In genomic region chr2:229719926-229720652, GRCh38 we compare ENCODE assay signal across 14 cellular contexts. TPM values are rescaled to one million over a fixed set of nuclear protein-coding genes. Genes with fewer than 3 reads are reported as not detected.
DNase-seq lines count a peak whose midpoint lies in the region; ATAC-seq, FAIRE-seq and TF ChIP-seq lines count a peak whose summit lies in the region.
"Had no signal": no experiment of that assay in that cellular context is flagged by ENCODE, and none has a peak within 500 bp of the region (broad histone marks: within the 10 kb centered on the region; RNA-seq: fewer than 3 reads in every experiment).

No MANE protein-coding gene starts in this region.

- peaks cover 0 to 6% of the 10 kb centered on the region in 2 experiments; a peak in 2 of 4 replicates for H3K4me1 ChIP-seq in HCT116 (ENCODE audit: control insufficient read depth in 1 of 2, insufficient read depth in 2 of 2, low read length in 2 of 2)
- no peaks in the 10 kb centered on the region for H3K4me1 ChIP-seq in mesendoderm (ENCODE audit: control insufficient read depth, low read depth, low read length)

- H2BK5ac ChIP-seq in mesendoderm (ENCODE audit: low read length): no peak overlapping the region

- no peak overlapping the region for H3K4ac ChIP-seq in mesendoderm (ENCODE audit: low read depth, low read length)

- TF ChIP-seq RAD21 in HCT116 (IDR thresholded peaks at IDR 0.05; ENCODE audit: low read depth): no peak

- H3K4me3 ChIP-seq in HCT116 (replicated peaks in 1 of 2; ENCODE audit: low read depth in 1 of 2, low read length in 2 of 2): no peak overlapping the region
- no peak overlapping the region for H3K4me3 ChIP-seq in bronchial epithelial cell (ENCODE audit: low read depth, low read length)
- H3K4me3 ChIP-seq in mesendoderm (ENCODE audit: low read length): no peak overlapping the region
- H3K4me3 ChIP-seq: BLaER1 treated with 17β-estradiol and CSF1 and Interleukin-3, amounts not matched to agents 10 nM and 100 nM; PC-9 had no signal

- ATAC-seq in HCT116: peak; percentile 20; the same call in 1 of the 2 replicates

- TF ChIP-seq CTCF in HCT116 (IDR thresholded peaks at IDR 0.05 in 2 of 3, conservative IDR thresholded peaks at IDR 0.05 in 1 of 3; ENCODE audit: borderline replicate concordance in 1 of 3, insufficient read depth in 1 of 3, low read depth in 2 of 3, low read length in 2 of 3) (no peak), bronchial epithelial cell (IDR thresholded peaks at IDR 0.05; ENCODE audit: insufficient read depth, low read length, severe bottlenecking) (no peak)

- H3K56ac ChIP-seq in mesendoderm (ENCODE audit: low read length): no peak overlapping the region

- H4K8ac ChIP-seq in mesendoderm (ENCODE audit: low read depth, low read length): no peak overlapping the region

- H3K9me3 ChIP-seq in HCT116 (ENCODE audit: control insufficient read depth in 1 of 2, insufficient read depth in 1 of 2, low read depth in 1 of 2, low read length in 2 of 2): no peaks in the 10 kb centered on the region

- H3K79me1 ChIP-seq in mesendoderm (ENCODE audit: low read length): no peaks in the 10 kb centered on the region

- H3K27ac ChIP-seq in HCT116 (ENCODE audit: low read depth, low read length): no peak overlapping the region
- no peak overlapping the region for H3K27ac ChIP-seq in mesendoderm (ENCODE audit: low read depth, low read length)
- H3K27ac ChIP-seq: BLaER1 treated with 17β-estradiol and CSF1 and Interleukin-3, amounts not matched to agents 10 nM and 100 nM; PC-9 had no signal

- DNase-seq in HCT116 (ENCODE audit: low read depth, low spot score) (no peak), RPMI7951 (ENCODE audit: low read depth) (peak; percentile 81), bronchial epithelial cell (ENCODE audit: low read depth) (peak; percentile 17), mesendoderm (peak; percentile 48), foreskin melanocyte (no peak), germinal center (ENCODE audit: low spot score) (no peak)
- DNase-seq in activated CD4-positive, alpha-beta T cell treated with anti-CD3 and anti-CD28 coated beads, Interleukin-2, amount 50 U/mL, for 1 hour: no peak
- DNase-seq: DMS 273 treated with DMSO at 0.1 percent for 48 hours, NCI-H146, NCI-H748 treated with DMSO at 0.1 percent for 48 hours, PC-9 had no signal

- H3K9me2 ChIP-seq in HCT116 (ENCODE audit: insufficient read depth): no peaks in the 10 kb centered on the region

- no peak overlapping the region for H2AK5ac ChIP-seq in mesendoderm (ENCODE audit: low read length)

- H2AFZ ChIP-seq in HCT116 (ENCODE audit: low read depth, low read length, poor library complexity, severe bottlenecking): no peak overlapping the region
- H2AFZ ChIP-seq: PC-9 had no signal

- POLR2A ChIA-PET in HCT116 (lab: Charles Lee): no interaction called here

- FAIRE-seq in bronchial epithelial cell (lab: Jason Lieb, UNC): no peak
- FAIRE-seq: H1 had no signal

- H3K36me3 ChIP-seq in HCT116 (ENCODE audit: control insufficient read depth in 1 of 2, insufficient read depth in 2 of 2, low read length in 2 of 2): no peaks in the 10 kb centered on the region
- no peaks in the 10 kb centered on the region for H3K36me3 ChIP-seq in bronchial epithelial cell (ENCODE audit: control insufficient read depth, insufficient read depth, low read length)
- H3K36me3 ChIP-seq in mesendoderm (ENCODE audit: control insufficient read depth, insufficient read depth, low read length): no peaks in the 10 kb centered on the region
- H3K36me3 ChIP-seq: BLaER1 treated with 17β-estradiol and CSF1 and Interleukin-3, amounts not matched to agents 10 nM and 100 nM had no signal

- no peak overlapping the region for H2BK120ac ChIP-seq in mesendoderm (ENCODE audit: low read depth, low read length)

- H3K23ac ChIP-seq in mesendoderm (ENCODE audit: low read length): no peak overlapping the region

- WGBS in mesendoderm (ENCODE audit: extremely low coverage, insufficient coverage, low lambda C conversion rate): no CpG with 5 or more reads among the region's 3 CpGs

- H4K5ac ChIP-seq in mesendoderm (ENCODE audit: low read length): no peak overlapping the region

- no peak overlapping the region for H3K4me2 ChIP-seq in HCT116 (ENCODE audit: low read length)
- H3K4me2 ChIP-seq in mesendoderm (ENCODE audit: low read length): no peak overlapping the region
- H3K4me2 ChIP-seq: PC-9 had no signal

- intact Hi-C loops in HCT116 (cut with micrococcal nuclease): loop anchor here (5.0 kb wide), 3 partner anchors 133 to 1038 kb away; no protein-coding TSS in a partner anchor

- H3K27me3 ChIP-seq in HCT116 (ENCODE audit: insufficient read depth, low read length) (peaks cover 12% of the 10 kb centered on the region; the same call in 1 of the 2 replicates), bronchial epithelial cell (ENCODE audit: control insufficient read depth, insufficient read depth, low read length) (no peaks in the 10 kb centered on the region), mesendoderm (ENCODE audit: insufficient read depth, low read length, poor library complexity) (no peaks in the 10 kb centered on the region)

- H2BK15ac ChIP-seq in mesendoderm (replicated peaks; ENCODE audit: low read depth): no peak overlapping the region

- H4K20me1 ChIP-seq in HCT116 (ENCODE audit: insufficient read depth): no peaks in the 10 kb centered on the region

- no peak overlapping the region for H3K18ac ChIP-seq in mesendoderm (ENCODE audit: low read length)

- RAD21 ChIA-PET in HCT116 (lab: Charles Lee; ENCODE audit: low non-redundant PET in 1 of 2, low total read pairs in 2 of 2, uncharacterized antibody in 2 of 2, unreplicated experiment in 2 of 2): no interaction called here

- no peak for TF ChIP-seq POLR2A in HCT116 (IDR thresholded peaks at IDR 0.05; ENCODE audit: borderline replicate concordance, extremely low read depth, insufficient read depth, insufficient read length)

- H3K79me2 ChIP-seq in HCT116 (ENCODE audit: insufficient read depth, low read length) (no peaks in the 10 kb centered on the region), mesendoderm (ENCODE audit: control insufficient read depth, insufficient read depth, low read length) (no peaks in the 10 kb centered on the region)

- H3K9ac ChIP-seq in HCT116 (ENCODE audit: low read length) (no peak overlapping the region), mesendoderm (ENCODE audit: low read length) (no peak overlapping the region)
- H3K9ac ChIP-seq: BLaER1 treated with 17β-estradiol and CSF1 and Interleukin-3, amounts not matched to agents 10 nM and 100 nM had no signal

- CTCF ChIA-PET in HCT116 (lab: Charles Lee): no interaction called here

- no TSS peak for BruUV-seq in HCT116 (replicated peaks; lab: Mats Ljungman, UMichigan)

TF ChIP-seq in HCT116, 20 proteins besides CTCF, POLR2A, EP300 and RAD21:
- no peak for TF ChIP-seq EGR1 (IDR thresholded peaks at IDR 0.05; ENCODE audit: low read depth)
- TF ChIP-seq, protein P1, sequence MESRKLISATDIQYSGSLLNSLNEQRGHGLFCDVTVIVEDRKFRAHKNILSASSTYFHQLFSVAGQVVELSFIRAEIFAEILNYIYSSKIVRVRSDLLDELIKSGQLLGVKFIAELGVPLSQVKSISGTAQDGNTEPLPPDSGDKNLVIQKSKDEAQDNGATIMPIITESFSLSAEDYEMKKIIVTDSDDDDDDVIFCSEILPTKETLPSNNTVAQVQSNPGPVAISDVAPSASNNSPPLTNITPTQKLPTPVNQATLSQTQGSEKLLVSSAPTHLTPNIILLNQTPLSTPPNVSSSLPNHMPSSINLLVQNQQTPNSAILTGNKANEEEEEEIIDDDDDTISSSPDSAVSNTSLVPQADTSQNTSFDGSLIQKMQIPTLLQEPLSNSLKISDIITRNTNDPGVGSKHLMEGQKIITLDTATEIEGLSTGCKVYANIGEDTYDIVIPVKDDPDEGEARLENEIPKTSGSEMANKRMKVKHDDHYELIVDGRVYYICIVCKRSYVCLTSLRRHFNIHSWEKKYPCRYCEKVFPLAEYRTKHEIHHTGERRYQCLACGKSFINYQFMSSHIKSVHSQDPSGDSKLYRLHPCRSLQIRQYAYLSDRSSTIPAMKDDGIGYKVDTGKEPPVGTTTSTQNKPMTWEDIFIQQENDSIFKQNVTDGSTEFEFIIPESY (IDR thresholded peaks at IDR 0.05; ENCODE audit: extremely low read depth, insufficient replicate concordance, low read length): no peak
- TF ChIP-seq, protein P2, sequence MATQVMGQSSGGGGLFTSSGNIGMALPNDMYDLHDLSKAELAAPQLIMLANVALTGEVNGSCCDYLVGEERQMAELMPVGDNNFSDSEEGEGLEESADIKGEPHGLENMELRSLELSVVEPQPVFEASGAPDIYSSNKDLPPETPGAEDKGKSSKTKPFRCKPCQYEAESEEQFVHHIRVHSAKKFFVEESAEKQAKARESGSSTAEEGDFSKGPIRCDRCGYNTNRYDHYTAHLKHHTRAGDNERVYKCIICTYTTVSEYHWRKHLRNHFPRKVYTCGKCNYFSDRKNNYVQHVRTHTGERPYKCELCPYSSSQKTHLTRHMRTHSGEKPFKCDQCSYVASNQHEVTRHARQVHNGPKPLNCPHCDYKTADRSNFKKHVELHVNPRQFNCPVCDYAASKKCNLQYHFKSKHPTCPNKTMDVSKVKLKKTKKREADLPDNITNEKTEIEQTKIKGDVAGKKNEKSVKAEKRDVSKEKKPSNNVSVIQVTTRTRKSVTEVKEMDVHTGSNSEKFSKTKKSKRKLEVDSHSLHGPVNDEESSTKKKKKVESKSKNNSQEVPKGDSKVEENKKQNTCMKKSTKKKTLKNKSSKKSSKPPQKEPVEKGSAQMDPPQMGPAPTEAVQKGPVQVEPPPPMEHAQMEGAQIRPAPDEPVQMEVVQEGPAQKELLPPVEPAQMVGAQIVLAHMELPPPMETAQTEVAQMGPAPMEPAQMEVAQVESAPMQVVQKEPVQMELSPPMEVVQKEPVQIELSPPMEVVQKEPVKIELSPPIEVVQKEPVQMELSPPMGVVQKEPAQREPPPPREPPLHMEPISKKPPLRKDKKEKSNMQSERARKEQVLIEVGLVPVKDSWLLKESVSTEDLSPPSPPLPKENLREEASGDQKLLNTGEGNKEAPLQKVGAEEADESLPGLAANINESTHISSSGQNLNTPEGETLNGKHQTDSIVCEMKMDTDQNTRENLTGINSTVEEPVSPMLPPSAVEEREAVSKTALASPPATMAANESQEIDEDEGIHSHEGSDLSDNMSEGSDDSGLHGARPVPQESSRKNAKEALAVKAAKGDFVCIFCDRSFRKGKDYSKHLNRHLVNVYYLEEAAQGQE (IDR thresholded peaks at IDR 0.05; ENCODE audit: low read depth): no peak
- TF ChIP-seq EZH2 (IDR thresholded peaks at IDR 0.05): no peak
- no peak for TF ChIP-seq YY1 (IDR thresholded peaks at IDR 0.05; ENCODE audit: extremely low read depth, insufficient replicate concordance, low read depth, low read length)

RNA-seq across cellular contexts. Expression of gene DNER, which starts 5.7 kb away (rescaled TPM):
- 2.9 TPM for total RNA-seq in HCT116 (2021; ENCODE audit: unreplicated experiment)
- polyA plus RNA-seq in HCT116 (2012): 0.89 and 1.3 TPM in 2 replicates
- 109 and 126 TPM in 2 replicates for total RNA-seq in RPMI7951 (2014; rRNA removed; shearing (Covaris generic))
- 0.51 and 1.8 TPM in 2 replicates for total RNA-seq in bronchial epithelial cell
- 1.6 TPM for polyA plus RNA-seq in mesendoderm (2013, experiment 1 of 2)
- 1.6 TPM for polyA plus RNA-seq in mesendoderm (2013, experiment 2 of 2)
- polyA plus RNA-seq: IgD-negative memory B cell had no signal

Comparison
In these comparisons a context has a peak if more than half of its experiments do, and no peak if none do; other contexts are left out.
1. DNase-seq: peak in RPMI7951 (single experiment), bronchial epithelial cell (single experiment) and mesendoderm (single experiment); none in HCT116 (single experiment), foreskin melanocyte (single experiment), germinal center (single experiment) and activated CD4-positive, alpha-beta T cell treated with anti-CD3 and anti-CD28 coated beads, Interleukin-2, amount 50 U/mL, for 1 hour (single experiment).
2. RNA of gene DNER, which starts 5.7 kb away (total RNA-seq): 109 to 126 TPM in RPMI7951; 2.9 TPM in HCT116 (single experiment) and 0.51 to 1.8 TPM in bronchial epithelial cell; every median in the first group is over 10 times any median in the second.